Comparison of ENCODE assay signal across 7 cellular contexts in the genomic region with DNA sequence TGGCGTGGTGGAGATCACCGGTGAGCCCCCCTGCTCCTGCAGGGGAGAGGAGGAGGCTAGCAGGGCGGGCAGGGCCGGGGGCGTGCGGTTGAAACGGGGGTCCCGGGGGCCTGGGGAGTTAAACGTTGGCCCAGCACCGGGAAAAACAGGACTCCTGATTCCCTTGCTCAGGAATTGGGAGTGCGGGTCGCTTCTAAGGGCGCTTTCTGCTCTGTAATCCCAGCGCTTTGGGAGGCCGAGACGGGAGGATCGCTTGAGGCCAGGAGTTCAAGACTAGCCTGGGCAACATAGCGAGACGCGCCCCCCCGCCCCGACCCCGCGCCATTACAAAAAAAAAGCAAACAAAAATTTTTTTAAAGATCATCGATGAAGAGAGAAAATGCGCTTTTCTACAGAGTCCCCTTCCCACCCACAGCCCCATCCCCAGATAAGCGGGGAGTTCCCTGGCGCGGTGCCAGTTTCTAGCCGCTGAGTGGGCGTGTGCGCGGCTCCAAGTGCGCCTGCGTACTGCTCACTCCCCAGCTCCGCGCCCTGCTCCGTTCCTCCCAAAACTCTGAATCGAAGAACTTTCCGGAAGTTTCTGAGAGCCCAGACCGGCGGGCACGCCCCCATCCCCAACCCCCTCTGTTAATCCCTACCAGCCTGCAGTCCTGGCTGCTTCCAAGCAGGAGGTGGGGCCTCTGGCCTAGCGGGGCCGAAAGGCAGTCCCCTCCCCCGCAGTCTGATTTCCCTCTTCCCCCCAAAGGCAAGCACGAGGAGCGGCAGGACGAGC. TPM values are rescaled to one million over a fixed set of nuclear protein-coding genes. Genes with fewer than 3 reads are reported as not detected.
A peak's percentile ranks its signal among the peaks of the same experiment; 100 is the strongest.
DNase-seq lines count a peak whose midpoint lies in the region; ATAC-seq and TF ChIP-seq lines count a peak whose summit lies in the region.

No MANE protein-coding gene starts in this region.

- TF ChIP-seq CTCF in GM12865 (IDR thresholded peaks at IDR 0.05; ENCODE audit: insufficient read depth, low read depth, low read length, missing control alignments) (no peak), Peyer's patch (IDR thresholded peaks at IDR 0.05) (no peak), esophagus squamous epithelium (IDR thresholded peaks at IDR 0.05) (no peak)

- TF ChIP-seq POLR2A in Peyer's patch (IDR thresholded peaks at IDR 0.05) (peak in 1 of 2 donors; percentile 19), esophagus squamous epithelium (IDR thresholded peaks at IDR 0.05) (peak in 3 of 4 donors; percentile 25 to 59 (median 31))

- 0% methylated on average over 16 to 19 of the region's 49 CpGs for WGBS in esophagus squamous epithelium, 2 donors

- peak overlapping the region; percentile 63 for H3K4me3 ChIP-seq in GM12865 (ENCODE audit: low read depth, low read length)
- H3K4me3 ChIP-seq in Peyer's patch = peak overlapping the region; percentile 60 to 82 (median 72)
- peak overlapping the region; percentile 79 to 92 (median 88) for H3K4me3 ChIP-seq in esophagus squamous epithelium

- intact Hi-C loops in esophagus squamous epithelium (cut with DNase I) = loop anchor here (10.0 kb wide), 1 partner anchor 52 kb away; a partner anchor contains a TSS

- peaks cover 0 to 43% (median 0%) of the 10 kb centered on the region in 4 donors for H3K4me1 ChIP-seq in Peyer's patch
- H3K4me1 ChIP-seq in esophagus squamous epithelium = peaks cover 29 to 88% (median 51%) of the 10 kb centered on the region in 3 donors

- H3K36me3 ChIP-seq in Peyer's patch = no peaks in the 10 kb centered on the region
- peaks cover 0 to 18% (median 12%) of the 10 kb centered on the region in 3 donors for H3K36me3 ChIP-seq in esophagus squamous epithelium

- DNase-seq in GM12865 (ENCODE audit: low read depth) (peak; percentile 87), Peyer's patch (peak; percentile 77 to 89 (median 81)), activated T-helper 1 cell treated with Interleukin-2 at 50 U/mL for 16 hours (ENCODE audit: low read depth) (peak; percentile 64), esophagus squamous epithelium (lab: John Stamatoyannopoulos, UW) (no peak), myocyte (ENCODE audit: low read depth) (peak; percentile 96)
- peak; percentile 54 for DNase-seq in stimulated activated CD8-positive, alpha-beta memory T cell treated with anti-CD3 and anti-CD28 coated beads, Interleukin-7, amount 100 ng/mL, for 24 hours (ENCODE audit: low read depth)

- H3K27ac ChIP-seq in Peyer's patch = peak overlapping the region; percentile 78 to 93 (median 87)
- peak overlapping the region; percentile 97 to 99 (median 98) for H3K27ac ChIP-seq in esophagus squamous epithelium

- H3K9me3 ChIP-seq in Peyer's patch = no peaks in the 10 kb centered on the region
- H3K9me3 ChIP-seq in esophagus squamous epithelium = no peaks in the 10 kb centered on the region

- peak; percentile 36 for ATAC-seq in HG03520 (IDR thresholded peaks at IDR 0.05; ENCODE audit: unreplicated experiment)

- H3K27me3 ChIP-seq in Peyer's patch (no peaks in the 10 kb centered on the region), esophagus squamous epithelium (no peaks in the 10 kb centered on the region)

RNA-seq across cellular contexts. Expression of a gene that starts 0.8 kb away (rescaled TPM):
- total RNA-seq in Peyer's patch = 100 to 1,000 TPM in 1 of 4 donors, 10 to 100 TPM in 3; 59.0 to 139 (median 88.3) TPM
- total RNA-seq in esophagus squamous epithelium = 1,000 to 10,000 TPM; 2,415 to 6,888 (median 3,249) TPM
- 702 and 809 TPM in 2 replicates for total RNA-seq in myocyte
- 2,326 TPM for polyA plus RNA-seq in myocyte (2012)

RNA-seq across cellular contexts. Expression of a gene that starts 55.5 kb away (rescaled TPM):
- total RNA-seq in Peyer's patch (10 to 100 TPM; 40.5 to 74.3 (median 53.6) TPM), esophagus squamous epithelium (10 to 100 TPM; 52.8 to 97.7 (median 66.3) TPM), myocyte (258 and 294 TPM in 2 replicates)
- 330 TPM for polyA plus RNA-seq in myocyte (2012)
